Comparison of ENCODE assay signal across 1 cellular context in the genomic region with DNA sequence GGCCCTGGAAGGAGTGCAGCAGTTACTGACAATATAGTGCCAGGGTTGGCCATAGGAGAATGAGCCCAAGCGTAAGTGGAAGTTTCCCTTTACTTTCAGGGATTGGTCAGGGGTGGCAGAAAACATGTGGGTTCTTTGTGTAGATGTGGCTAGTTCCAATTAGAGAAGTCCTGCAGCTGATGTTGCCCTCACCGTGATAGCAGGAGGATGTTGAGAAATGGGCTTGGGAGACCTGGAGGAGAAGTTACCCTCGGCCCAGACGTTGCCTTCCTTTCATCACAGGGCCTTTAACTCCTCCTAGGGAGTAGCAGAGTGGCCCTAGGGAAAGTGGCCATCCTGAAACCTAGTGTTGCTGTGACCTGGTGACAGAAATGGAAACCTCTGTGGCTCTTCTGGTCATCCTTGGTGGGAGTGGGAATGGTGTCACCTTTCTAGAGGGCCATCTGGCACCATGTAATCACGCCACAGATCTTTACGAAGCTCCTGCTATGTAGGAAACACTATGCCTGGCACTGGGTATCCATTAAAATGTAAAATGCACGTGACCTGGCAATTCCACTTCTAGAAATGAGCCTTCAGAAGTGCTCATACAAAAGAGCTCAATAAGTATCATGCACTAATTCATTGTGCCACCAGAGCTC.
TF ChIP-seq lines count a peak whose summit lies in the region.

No MANE protein-coding gene starts in this region.

TF ChIP-seq in GM12878, 131 proteins besides CTCF, POLR2A, EP300 and RAD21:
- TF ChIP-seq BHLHE40 (IDR thresholded peaks at IDR 0.05; ENCODE audit: borderline replicate concordance in 1 of 2, low read depth in 2 of 2, low read length in 1 of 2) (peak in 1 of 2 experiments; percentile 26; a peak in 1 of 4 replicates), RUNX3 (IDR thresholded peaks at IDR 0.05; ENCODE audit: low read length) (peak; percentile 45; the same call in 1 of the 2 replicates), HDAC2 (IDR thresholded peaks at IDR 0.05) (no peak), EED (IDR thresholded peaks at IDR 0.05; ENCODE audit: low read depth) (0 out of 2 replicates have a peak, but pooled peaks have one; percentile 20)
- TF ChIP-seq, protein P1, sequence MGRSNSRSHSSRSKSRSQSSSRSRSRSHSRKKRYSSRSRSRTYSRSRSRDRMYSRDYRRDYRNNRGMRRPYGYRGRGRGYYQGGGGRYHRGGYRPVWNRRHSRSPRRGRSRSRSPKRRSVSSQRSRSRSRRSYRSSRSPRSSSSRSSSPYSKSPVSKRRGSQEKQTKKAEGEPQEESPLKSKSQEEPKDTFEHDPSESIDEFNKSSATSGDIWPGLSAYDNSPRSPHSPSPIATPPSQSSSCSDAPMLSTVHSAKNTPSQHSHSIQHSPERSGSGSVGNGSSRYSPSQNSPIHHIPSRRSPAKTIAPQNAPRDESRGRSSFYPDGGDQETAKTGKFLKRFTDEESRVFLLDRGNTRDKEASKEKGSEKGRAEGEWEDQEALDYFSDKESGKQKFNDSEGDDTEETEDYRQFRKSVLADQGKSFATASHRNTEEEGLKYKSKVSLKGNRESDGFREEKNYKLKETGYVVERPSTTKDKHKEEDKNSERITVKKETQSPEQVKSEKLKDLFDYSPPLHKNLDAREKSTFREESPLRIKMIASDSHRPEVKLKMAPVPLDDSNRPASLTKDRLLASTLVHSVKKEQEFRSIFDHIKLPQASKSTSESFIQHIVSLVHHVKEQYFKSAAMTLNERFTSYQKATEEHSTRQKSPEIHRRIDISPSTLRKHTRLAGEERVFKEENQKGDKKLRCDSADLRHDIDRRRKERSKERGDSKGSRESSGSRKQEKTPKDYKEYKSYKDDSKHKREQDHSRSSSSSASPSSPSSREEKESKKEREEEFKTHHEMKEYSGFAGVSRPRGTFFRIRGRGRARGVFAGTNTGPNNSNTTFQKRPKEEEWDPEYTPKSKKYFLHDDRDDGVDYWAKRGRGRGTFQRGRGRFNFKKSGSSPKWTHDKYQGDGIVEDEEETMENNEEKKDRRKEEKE (IDR thresholded peaks at IDR 0.05): no peak
